In genomic region chr4:59608466-59608865, GRCh38 we compare ENCODE assay signal across 21 cellular contexts.
"Had no signal": no experiment of that assay in that cellular context is flagged by ENCODE, and none has a peak within 500 bp of the region (broad histone marks: within the 10 kb centered on the region; RNA-seq: fewer than 3 reads in every experiment).

No MANE protein-coding gene starts in this region.

- H3K4me1 Mint-ChIP-seq: activated naive CD8-positive, alpha-beta T cell treated with anti-CD3 and anti-CD28 coated beads, Interleukin-2, amount 10 ng/mL, durations not matched to agents 7 days and 5 days; immature natural killer cell; memory B cell; nephron had no signal

- H3K4me3 Mint-ChIP-seq: activated CD8-positive, alpha-beta T cell treated with anti-CD3 and anti-CD28 coated beads for 36 hours; activated naive CD8-positive, alpha-beta T cell treated with anti-CD3 and anti-CD28 coated beads, Interleukin-2, amount 10 ng/mL, durations not matched to agents 7 days and 5 days; activated T-cell treated with anti-CD3 and anti-CD28 coated beads, Interleukin-2, amount 50 U/mL, for 72 hours; effector memory CD8-positive, alpha-beta T cell; immature natural killer cell; memory B cell; nephron had no signal

- H3K27me3 Mint-ChIP-seq: activated CD8-positive, alpha-beta T cell treated with anti-CD3 and anti-CD28 coated beads for 36 hours; activated naive CD8-positive, alpha-beta T cell treated with anti-CD3 and anti-CD28 coated beads, Interleukin-2, amount 10 ng/mL, durations not matched to agents 7 days and 5 days; effector memory CD8-positive, alpha-beta T cell; memory B cell had no signal

- H3K27ac Mint-ChIP-seq: activated CD8-positive, alpha-beta T cell treated with anti-CD3 and anti-CD28 coated beads for 36 hours; activated naive CD8-positive, alpha-beta T cell treated with anti-CD3 and anti-CD28 coated beads, Interleukin-2, amount 10 ng/mL, durations not matched to agents 7 days and 5 days; activated T-cell treated with anti-CD3 and anti-CD28 coated beads, Interleukin-2, amount 50 U/mL, for 72 hours; effector memory CD8-positive, alpha-beta T cell; immature natural killer cell; memory B cell; nephron had no signal

- H3K27me3 ChIP-seq: sigmoid colon, suprapubic skin, upper lobe of left lung had no signal

- H3K4me3 ChIP-seq: sigmoid colon, suprapubic skin, upper lobe of left lung had no signal

- H3K36me3 ChIP-seq: sigmoid colon, suprapubic skin, upper lobe of left lung had no signal

- H3K9me3 Mint-ChIP-seq: nephron had no signal

- H3K27ac ChIP-seq: epithelial cell of prostate, sigmoid colon, suprapubic skin, upper lobe of left lung had no signal

- H3K9me3 ChIP-seq: sigmoid colon, suprapubic skin, upper lobe of left lung had no signal

- ATAC-seq: activated CD8-positive, alpha-beta T cell treated with anti-CD3 and anti-CD28 coated beads for 36 hours; activated T-cell treated with anti-CD3 and anti-CD28 coated beads, Interleukin-2, amount 50 U/mL, for 72 hours; effector memory CD8-positive, alpha-beta T cell; left lobe of liver; stimulated activated naive CD8-positive, alpha-beta T cell treated with anti-CD3 and anti-CD28 coated beads, Interleukin-15, Interleukin-2, amounts not matched to agents 100 U/mL and 50 U/mL, for 24 hours had no signal

- H3K4me1 ChIP-seq: sigmoid colon, suprapubic skin, upper lobe of left lung had no signal

- DNase-seq: activated CD4-positive, alpha-beta T cell treated with anti-CD3 and anti-CD28 coated beads for 4 hours; activated CD8-positive, alpha-beta memory T cell treated with anti-CD3 and anti-CD28 coated beads, Interleukin-2, amount 50 U/mL, for 4 hours; activated CD8-positive, alpha-beta T cell treated with anti-CD3 and anti-CD28 coated beads for 36 hours; activated naive CD8-positive, alpha-beta T cell treated with anti-CD3 and anti-CD28 coated beads, Interleukin-2, amount 10 ng/mL, durations not matched to agents 7 days and 5 days; activated T-cell treated with anti-CD3 and anti-CD28 coated beads, Interleukin-2, amount 50 U/mL, for 72 hours; aorta; central memory CD4-positive, alpha-beta T cell; effector memory CD8-positive, alpha-beta T cell; glutamatergic neuron; immature natural killer cell; sigmoid colon; stimulated activated CD4-positive, alpha-beta T cell treated with anti-CD3 and anti-CD28 coated beads, Interleukin-4, amount 100 ng/mL, for 1 hour; stimulated activated CD8-positive, alpha-beta memory T cell treated with anti-CD3 and anti-CD28 coated beads, Interleukin-4, amount 100 ng/mL, for 48 hours; stimulated activated naive CD8-positive, alpha-beta T cell treated with anti-CD3 and anti-CD28 coated beads, Interleukin-15, Interleukin-2, amounts not matched to agents 100 U/mL and 50 U/mL, for 24 hours; T-helper 9 cell; upper lobe of left lung had no signal

- H3K36me3 Mint-ChIP-seq: activated naive CD8-positive, alpha-beta T cell treated with anti-CD3 and anti-CD28 coated beads, Interleukin-2, amount 10 ng/mL, durations not matched to agents 7 days and 5 days; memory B cell had no signal
